Comparison of ENCODE assay signal across 1 cellular context in the genomic region with DNA sequence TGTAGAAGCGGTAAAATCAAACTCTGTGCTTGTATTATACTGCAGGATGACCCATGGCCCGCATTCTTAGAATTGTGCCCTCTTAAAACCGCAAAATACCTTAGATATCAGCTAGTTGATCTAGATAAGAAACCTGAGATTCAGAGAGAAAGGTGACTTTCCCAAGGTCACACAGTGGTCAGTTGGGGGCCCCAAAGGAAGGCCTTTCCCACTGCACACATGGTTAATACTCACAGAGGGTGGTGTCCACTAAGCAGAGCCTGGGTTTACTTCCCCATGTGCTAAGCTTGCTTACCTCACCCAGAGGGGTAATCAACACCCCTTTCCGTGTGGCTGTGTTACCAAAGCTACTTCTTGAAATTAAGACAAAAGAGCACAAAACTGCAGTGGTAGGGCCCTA.
TF ChIP-seq lines count a peak whose summit lies in the region.

No MANE protein-coding gene starts in this region.

TF ChIP-seq in liver, 16 proteins besides CTCF, POLR2A, EP300 and RAD21 (continued from another document):
- TF ChIP-seq, protein P1, sequence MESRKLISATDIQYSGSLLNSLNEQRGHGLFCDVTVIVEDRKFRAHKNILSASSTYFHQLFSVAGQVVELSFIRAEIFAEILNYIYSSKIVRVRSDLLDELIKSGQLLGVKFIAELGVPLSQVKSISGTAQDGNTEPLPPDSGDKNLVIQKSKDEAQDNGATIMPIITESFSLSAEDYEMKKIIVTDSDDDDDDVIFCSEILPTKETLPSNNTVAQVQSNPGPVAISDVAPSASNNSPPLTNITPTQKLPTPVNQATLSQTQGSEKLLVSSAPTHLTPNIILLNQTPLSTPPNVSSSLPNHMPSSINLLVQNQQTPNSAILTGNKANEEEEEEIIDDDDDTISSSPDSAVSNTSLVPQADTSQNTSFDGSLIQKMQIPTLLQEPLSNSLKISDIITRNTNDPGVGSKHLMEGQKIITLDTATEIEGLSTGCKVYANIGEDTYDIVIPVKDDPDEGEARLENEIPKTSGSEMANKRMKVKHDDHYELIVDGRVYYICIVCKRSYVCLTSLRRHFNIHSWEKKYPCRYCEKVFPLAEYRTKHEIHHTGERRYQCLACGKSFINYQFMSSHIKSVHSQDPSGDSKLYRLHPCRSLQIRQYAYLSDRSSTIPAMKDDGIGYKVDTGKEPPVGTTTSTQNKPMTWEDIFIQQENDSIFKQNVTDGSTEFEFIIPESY (IDR thresholded peaks at IDR 0.05) = no peak
- TF ChIP-seq FOXA1 (IDR thresholded peaks at IDR 0.05) (no peak), YY1 (IDR thresholded peaks at IDR 0.05) (no peak), EGR1 (IDR thresholded peaks at IDR 0.05; ENCODE audit: low read depth in 2 of 2) (no peak)
